Comparison of ENCODE assay signal across 19 cellular contexts in the genomic region with DNA sequence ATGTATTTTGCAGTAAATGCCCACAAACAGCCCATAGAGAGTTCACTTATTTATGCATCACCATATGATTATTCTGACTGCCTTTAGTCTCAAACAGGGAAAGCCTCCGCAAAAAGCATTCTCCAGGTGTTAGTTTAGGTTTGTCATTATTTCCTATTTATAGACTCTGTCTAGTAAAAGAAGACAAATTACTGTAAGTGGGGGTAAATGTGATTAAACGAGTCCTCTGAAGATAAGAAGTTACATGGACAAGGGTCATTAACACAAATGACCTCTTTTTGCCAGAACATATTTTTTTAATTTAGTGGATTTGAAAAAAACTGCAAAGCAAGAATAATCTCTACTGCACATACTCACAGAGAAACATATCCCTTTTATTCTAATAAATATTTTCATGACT.
"Had no signal": no experiment of that assay in that cellular context is flagged by ENCODE, and none has a peak within 500 bp of the region (broad histone marks: within the 10 kb centered on the region; RNA-seq: fewer than 3 reads in every experiment).

No MANE protein-coding gene starts in this region.

- H3K9me3 ChIP-seq: left ventricle myocardium inferior, psoas muscle, tibial artery had no signal

- H3K4me1 ChIP-seq: foreskin keratinocyte had no signal

- DNase-seq: activated CD4-positive, alpha-beta T cell treated with anti-CD3 and anti-CD28 coated beads, Interleukin-2, amount 50 U/mL, for 4 hours; activated CD8-positive, alpha-beta memory T cell treated with anti-CD3 and anti-CD28 coated beads for 24 hours; activated CD8-positive, alpha-beta memory T cell treated with anti-CD3 and anti-CD28 coated beads, Interleukin-2, amount 50 U/mL, for 4 hours; activated naive CD4-positive, alpha-beta T cell; activated naive CD8-positive, alpha-beta T cell treated with anti-CD3 and anti-CD28 coated beads for 36 hours; activated T-cell treated with anti-CD3 and anti-CD28 coated beads, Interleukin-2, amount 50 U/mL, for 24 hours; effector memory CD4-positive, alpha-beta T cell; foreskin keratinocyte; immature natural killer cell; kidney glomerular epithelial cell; left ventricle myocardium inferior; naive thymus-derived CD8-positive, alpha-beta T cell; psoas muscle; right cardiac atrium; stimulated activated CD4-positive, alpha-beta T cell treated with anti-CD3 and anti-CD28 coated beads, Interleukin-2, amount 100 ng/mL, for 24 hours; stimulated activated naive CD8-positive, alpha-beta T cell treated with anti-CD3 and anti-CD28 coated beads, Interleukin-15, amount 100 ng/mL, for 72 hours; tibial artery had no signal

- H3K27ac ChIP-seq: foreskin keratinocyte, hepatocyte, psoas muscle, skin epidermis, tibial artery had no signal

- H3K27me3 ChIP-seq: foreskin keratinocyte, hepatocyte, tibial artery had no signal

- H3K4me3 ChIP-seq: hepatocyte, left ventricle myocardium inferior, psoas muscle, skin epidermis, tibial artery had no signal

- H3K36me3 ChIP-seq: left ventricle myocardium inferior, tibial artery had no signal
